ENCODE assay signal across 8 cellular contexts in genomic region chr3:66997560-66998074, GRCh38. TPM values are rescaled to one million over a fixed set of nuclear protein-coding genes. Genes with fewer than 3 reads are reported as not detected.
A peak's percentile ranks its signal among the peaks of the same experiment; 100 is the strongest.
DNase-seq lines count a peak whose midpoint lies in the region; ATAC-seq and TF ChIP-seq lines count a peak whose summit lies in the region.

No MANE protein-coding gene starts in this region.

- DNase-seq in EL (peak; percentile 59), NCI-H69 (lab: John Stamatoyannopoulos, UW) (peak; percentile 30), left lobe of liver (ENCODE audit: low spot score) (no peak), NOMO-1 treated with DMSO at 0.1 percent for 48 hours (lab: John Stamatoyannopoulos, UW; ENCODE audit: unreplicated experiment) (no peak)
- DNase-seq in effector memory CD4-positive, alpha-beta T cell, result peak in 1 of 3 donors; percentile 3

- no peak for TF ChIP-seq CTCF in neural cell (IDR thresholded peaks at IDR 0.05; ENCODE audit: poor library complexity, severe bottlenecking)

- no peaks in the 10 kb centered on the region for H4K20me1 ChIP-seq in neural cell (ENCODE audit: insufficient read depth)

- peak overlapping the region; percentile 62 for H3K4me2 ChIP-seq in neural cell (ENCODE audit: low read length)

- H3K36me3 ChIP-seq in effector memory CD4-positive, alpha-beta T cell (ENCODE audit: control insufficient read depth, insufficient read depth, low read length), result no peaks in the 10 kb centered on the region
- no peaks in the 10 kb centered on the region for H3K36me3 ChIP-seq in neural cell (ENCODE audit: insufficient read depth, low read length)

- H3K4me1 ChIP-seq in effector memory CD4-positive, alpha-beta T cell (ENCODE audit: control insufficient read depth, insufficient read depth, low read length, poor library complexity, severe bottlenecking), result no peaks in the 10 kb centered on the region

- no peaks in the 10 kb centered on the region for H3K9me2 ChIP-seq in neural cell (ENCODE audit: insufficient read depth, low read length)

- no peak for TF ChIP-seq RAD21 in neural cell (conservative IDR thresholded peaks at IDR 0.05)

- no peaks in the 10 kb centered on the region for H3K9me3 ChIP-seq in effector memory CD4-positive, alpha-beta T cell (ENCODE audit: control insufficient read depth, low read length)
- no peaks in the 10 kb centered on the region for H3K9me3 ChIP-seq in neural cell (ENCODE audit: low read length)

- H3F3A ChIP-seq in neural cell (ENCODE audit: insufficient read depth, low read length, poor library complexity, severe bottlenecking), result no peaks in the 10 kb centered on the region

- ATAC-seq in HG02798 (IDR thresholded peaks at IDR 0.05; ENCODE audit: poor library complexity, unreplicated experiment) (no peak), left lobe of liver (no peak), HG02642 (IDR thresholded peaks at IDR 0.05; ENCODE audit: poor library complexity, unreplicated experiment) (no peak)

- peak overlapping the region; percentile 33 for H3K4me3 ChIP-seq in effector memory CD4-positive, alpha-beta T cell (ENCODE audit: insufficient read depth, low read depth, low read length, poor library complexity, severe bottlenecking)
- H3K4me3 ChIP-seq in neural cell (ENCODE audit: low read length), result peak overlapping the region; percentile 86

- H3K27me3 ChIP-seq in effector memory CD4-positive, alpha-beta T cell (replicated peaks; ENCODE audit: control insufficient read depth, insufficient read depth, low read length, poor library complexity, severe bottlenecking), result no peaks in the 10 kb centered on the region
- H3K27me3 ChIP-seq in neural cell (ENCODE audit: insufficient read depth, low read depth, low read length), result no peaks in the 10 kb centered on the region

- no peaks in the 10 kb centered on the region for H3K79me2 ChIP-seq in neural cell (replicated peaks; ENCODE audit: insufficient read depth, low read length)

- no peak for TF ChIP-seq EP300 in neural cell (conservative IDR thresholded peaks at IDR 0.05; ENCODE audit: poor library complexity, severe bottlenecking)

- no peak overlapping the region for H3K9ac ChIP-seq in neural cell (ENCODE audit: low read length)

- H2AFZ ChIP-seq in neural cell (ENCODE audit: low read depth, low read length), result peak overlapping the region; percentile 86

- H3K27ac ChIP-seq in effector memory CD4-positive, alpha-beta T cell (ENCODE audit: insufficient read depth, low read length, poor library complexity, severe bottlenecking), result no peak overlapping the region
- no peak overlapping the region for H3K27ac ChIP-seq in neural cell (ENCODE audit: low read length)

TF ChIP-seq in neural cell, 6 proteins besides CTCF, POLR2A, EP300 and RAD21:
- TF ChIP-seq POLR2AphosphoS5 (IDR thresholded peaks at IDR 0.05), result no peak
- no peak for TF ChIP-seq REST (IDR thresholded peaks at IDR 0.05; ENCODE audit: borderline replicate concordance)
- no peak for TF ChIP-seq SMC3 (conservative IDR thresholded peaks at IDR 0.05; ENCODE audit: poor library complexity)
- TF ChIP-seq TAF1 (IDR thresholded peaks at IDR 0.05; ENCODE audit: low read depth), result no peak
- no peak for TF ChIP-seq EZH2 (IDR thresholded peaks at IDR 0.05; ENCODE audit: borderline replicate concordance, insufficient read depth, low read length, poor library complexity, severe bottlenecking)
- TF ChIP-seq MXI1 (conservative IDR thresholded peaks at IDR 0.05; ENCODE audit: poor library complexity, severe bottlenecking), result no peak
TF ChIP-seq in neural cell: peak in this region for 0.

RNA-seq across cellular contexts. Expression of gene KBTBD8, which starts 0.5 kb away (rescaled TPM):
- polyA plus RNA-seq in neural cell, result 4.7 and 5.0 TPM in 2 replicates
- 18.3 and 19.2 TPM in 2 replicates for polyA minus RNA-seq in neural cell
- 1.5 TPM for total RNA-seq in left lobe of liver

Comparison
In these comparisons a context has a peak if more than half of its experiments do, and no peak if none do; other contexts are left out.
1. DNase-seq: peak in EL (single experiment) and NCI-H69 (single experiment); none in left lobe of liver (single experiment) and NOMO-1 treated with DMSO at 0.1 percent for 48 hours (single experiment).